Comparison of ENCODE assay signal across 8 cellular contexts in the genomic region with DNA sequence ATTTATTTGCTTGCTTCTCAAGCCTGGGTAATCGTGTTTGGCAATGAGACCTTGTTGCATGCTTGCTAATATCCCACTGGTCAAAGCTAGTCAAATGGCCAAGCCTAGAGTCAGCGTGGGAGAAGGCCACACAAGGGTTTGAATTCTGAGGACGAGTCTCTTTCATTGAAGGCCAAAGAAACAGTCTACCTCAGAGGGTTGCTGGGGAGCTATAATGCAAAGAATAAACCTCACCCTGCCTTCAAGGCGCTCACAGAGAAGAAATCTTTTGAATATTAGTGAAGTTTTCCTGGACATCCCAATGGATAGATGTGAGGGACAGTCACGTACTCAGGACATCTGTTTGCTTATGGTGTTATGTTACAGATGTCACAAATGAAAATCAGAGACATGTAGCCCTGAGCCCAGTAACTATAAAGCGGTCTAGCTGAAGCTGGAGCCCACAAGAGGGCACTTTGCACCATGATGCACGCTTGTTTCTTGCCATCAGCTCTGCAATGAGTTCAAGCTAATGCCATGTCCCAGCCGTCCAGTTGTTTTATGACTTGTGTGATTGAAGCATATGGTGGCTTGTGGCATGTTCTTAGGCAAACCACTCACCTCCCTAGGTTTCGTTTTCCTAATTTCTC. TPM values are rescaled to one million over a fixed set of nuclear protein-coding genes. Genes with fewer than 3 reads are reported as not detected.
DNase-seq lines count a peak whose midpoint lies in the region; ATAC-seq and TF ChIP-seq lines count a peak whose summit lies in the region.

No MANE protein-coding gene starts in this region.

- no peaks in the 10 kb centered on the region for H3K36me3 ChIP-seq in SK-N-SH (replicated peaks in 1 of 2; ENCODE audit: control insufficient read depth in 1 of 2, insufficient read depth in 2 of 2, low read length in 1 of 2)

- H3K9me2 ChIP-seq in SK-N-SH, result no peaks in the 10 kb centered on the region

- TF ChIP-seq RAD21 in SK-N-SH (IDR thresholded peaks at IDR 0.05; ENCODE audit: low read length), result peak; percentile 63

- H3K36me3 Mint-ChIP-seq in stimulated activated effector memory CD8-positive, alpha-beta T cell treated with anti-CD3 and anti-CD28 coated beads, Interleukin-12 subunit alpha, Interleukin-12 subunit beta, amount 100 ng/mL, for 72 hours, result no peaks in the 10 kb centered on the region

- no peak overlapping the region for H3K9ac ChIP-seq in SK-N-SH

- no peaks in the 10 kb centered on the region for H3K79me2 ChIP-seq in SK-N-SH (ENCODE audit: insufficient read depth)

- H3K4me1 ChIP-seq in SK-N-SH (ENCODE audit: control insufficient read depth in 1 of 2, insufficient read depth in 2 of 2, low read depth in 1 of 2, low read length in 1 of 2), result peaks cover 2 to 6% of the 10 kb centered on the region in 2 experiments; a peak in 2 of 4 replicates

- no peak overlapping the region for H2AFZ ChIP-seq in SK-N-SH (ENCODE audit: low read depth)

- H3K9me3 ChIP-seq in SK-N-SH, result no peaks in the 10 kb centered on the region

- POLR2A ChIA-PET in SK-N-SH (lab: Yijun Ruan, JAX), result no interaction called here

- peaks cover 17% of the 10 kb centered on the region for H3K4me1 Mint-ChIP-seq in stimulated activated effector memory CD8-positive, alpha-beta T cell treated with anti-CD3 and anti-CD28 coated beads, Interleukin-12 subunit alpha, Interleukin-12 subunit beta, amount 100 ng/mL, for 72 hours

- H3K4me3 ChIP-seq in SK-N-SH (ENCODE audit: low read depth in 2 of 2, low read length in 1 of 2) (no peak overlapping the region; a peak in 1 of 4 replicates), cardiac fibroblast (replicated peaks in 1 of 2; ENCODE audit: low read depth in 2 of 2, low read length in 2 of 2) (peak overlapping the region in 1 of 2 donors; percentile 47)

- peak; percentile 28; the same call in 1 of the 2 replicates for TF ChIP-seq CTCF in SK-N-SH (IDR thresholded peaks at IDR 0.05)
- TF ChIP-seq CTCF in cardiac fibroblast (IDR thresholded peaks at IDR 0.05; ENCODE audit: low read depth, low read length), result peak; percentile 45

- no peaks in the 10 kb centered on the region for H3K27me3 ChIP-seq in SK-N-SH (ENCODE audit: insufficient read depth)

- ATAC-seq in GM21381 (IDR thresholded peaks at IDR 0.05; ENCODE audit: unreplicated experiment), result peak; percentile 68
- ATAC-seq in stimulated activated effector memory CD8-positive, alpha-beta T cell treated with anti-CD3 and anti-CD28 coated beads, Interleukin-12 subunit alpha, Interleukin-12 subunit beta, amount 100 ng/mL, for 72 hours, result peak; percentile 88

- H3K4me2 ChIP-seq in SK-N-SH, result peak overlapping the region; percentile 68; the same call in 1 of the 2 replicates

- whole genome bisulfite sequencing in SK-N-SH (ENCODE audit: low lambda C conversion rate), result 56% methylated on average over 8 of the region's 9 CpGs

- no peak overlapping the region for H3K27ac ChIP-seq in SK-N-SH (ENCODE audit: low read depth in 2 of 2, low read length in 1 of 2)

- CTCF ChIA-PET in SK-N-SH (lab: Yijun Ruan, JAX), result interaction anchor here (1.0 to 4.8 kb wide), 7 partner anchors 11 to 519 kb away, joined by 3 to 28 read pairs (median 4); no protein-coding TSS in a partner anchor

- no peaks in the 10 kb centered on the region for H3K9me3 Mint-ChIP-seq in stimulated activated effector memory CD8-positive, alpha-beta T cell treated with anti-CD3 and anti-CD28 coated beads, Interleukin-12 subunit alpha, Interleukin-12 subunit beta, amount 100 ng/mL, for 72 hours

- no peaks in the 10 kb centered on the region for H3F3A ChIP-seq in SK-N-SH (replicated peaks; ENCODE audit: insufficient read depth)

- no peak for TF ChIP-seq EP300 in SK-N-SH (IDR thresholded peaks at IDR 0.05; ENCODE audit: borderline replicate concordance in 1 of 2, low read depth in 1 of 2, low read length in 1 of 2)

- peak overlapping the region; percentile 55 for H3K4me3 Mint-ChIP-seq in stimulated activated effector memory CD8-positive, alpha-beta T cell treated with anti-CD3 and anti-CD28 coated beads, Interleukin-12 subunit alpha, Interleukin-12 subunit beta, amount 100 ng/mL, for 72 hours

- no peaks in the 10 kb centered on the region for H4K20me1 ChIP-seq in SK-N-SH (ENCODE audit: insufficient read depth)

- peak overlapping the region; percentile 35 for H3K27ac Mint-ChIP-seq in stimulated activated effector memory CD8-positive, alpha-beta T cell treated with anti-CD3 and anti-CD28 coated beads, Interleukin-12 subunit alpha, Interleukin-12 subunit beta, amount 100 ng/mL, for 72 hours

- DNase-seq in Daoy (ENCODE audit: low read depth) (peak; percentile 51), HuH-7 (ENCODE audit: low spot score) (peak; percentile 19), SK-N-SH (peak; percentile 31), cardiac fibroblast (ENCODE audit: low read depth in 2 of 2) (peak; percentile 69 to 75), left kidney (ENCODE audit: low read depth, low spot score) (peak; percentile 86), GM19238 (ENCODE audit: insufficient read length, low spot score) (no peak)
- DNase-seq in stimulated activated effector memory CD8-positive, alpha-beta T cell treated with anti-CD3 and anti-CD28 coated beads, Interleukin-12 subunit alpha, Interleukin-12 subunit beta, amount 100 ng/mL, for 72 hours (ENCODE audit: low spot score in 2 of 2), result peak in 1 of 2 donors; percentile 51

TF ChIP-seq in SK-N-SH, 30 proteins besides CTCF, POLR2A, EP300 and RAD21:
- TF ChIP-seq SMC3 (IDR thresholded peaks at IDR 0.05; ENCODE audit: low read depth, low read length) (peak; percentile 36; the same call in 1 of the 2 replicates), ELF1 (IDR thresholded peaks at IDR 0.05) (no peak), NFIC (IDR thresholded peaks at IDR 0.05; ENCODE audit: borderline replicate concordance) (no peak)

RNA-seq across cellular contexts. Expression of gene TLR3, which starts 1.1 kb away (rescaled TPM):
- total RNA-seq in Daoy (2014; rRNA removed; shearing (Covaris generic)), result 2.6 and 6.1 TPM in 2 replicates
- polyA plus RNA-seq in SK-N-SH (2012; rRNA removed), result 0.51 and 0.68 TPM in 2 replicates
- 0.48 and 0.73 TPM in 2 replicates for polyA plus RNA-seq in SK-N-SH (2012; cell fraction: cytosol; rRNA removed)
- 0.27 and 0.48 TPM in 2 replicates for polyA plus RNA-seq in SK-N-SH (2012; cell fraction: nucleus; rRNA removed)

RNA-seq across cellular contexts. Expression of gene FAM149A, which starts 36.6 kb away (rescaled TPM):
- total RNA-seq in Daoy (2014; rRNA removed; shearing (Covaris generic)), result 1.5 and 3.4 TPM in 2 replicates
- polyA plus RNA-seq in SK-N-SH (2012; rRNA removed), result 0.21 and 0.38 TPM in 2 replicates
- 0.43 and 0.49 TPM in 2 replicates for polyA plus RNA-seq in SK-N-SH (2012; cell fraction: cytosol; rRNA removed)
- 0.29 and 0.30 TPM in 2 replicates for polyA plus RNA-seq in SK-N-SH (2012; cell fraction: nucleus; rRNA removed)
